Comparison of ENCODE assay signal across 14 cellular contexts in the genomic region with DNA sequence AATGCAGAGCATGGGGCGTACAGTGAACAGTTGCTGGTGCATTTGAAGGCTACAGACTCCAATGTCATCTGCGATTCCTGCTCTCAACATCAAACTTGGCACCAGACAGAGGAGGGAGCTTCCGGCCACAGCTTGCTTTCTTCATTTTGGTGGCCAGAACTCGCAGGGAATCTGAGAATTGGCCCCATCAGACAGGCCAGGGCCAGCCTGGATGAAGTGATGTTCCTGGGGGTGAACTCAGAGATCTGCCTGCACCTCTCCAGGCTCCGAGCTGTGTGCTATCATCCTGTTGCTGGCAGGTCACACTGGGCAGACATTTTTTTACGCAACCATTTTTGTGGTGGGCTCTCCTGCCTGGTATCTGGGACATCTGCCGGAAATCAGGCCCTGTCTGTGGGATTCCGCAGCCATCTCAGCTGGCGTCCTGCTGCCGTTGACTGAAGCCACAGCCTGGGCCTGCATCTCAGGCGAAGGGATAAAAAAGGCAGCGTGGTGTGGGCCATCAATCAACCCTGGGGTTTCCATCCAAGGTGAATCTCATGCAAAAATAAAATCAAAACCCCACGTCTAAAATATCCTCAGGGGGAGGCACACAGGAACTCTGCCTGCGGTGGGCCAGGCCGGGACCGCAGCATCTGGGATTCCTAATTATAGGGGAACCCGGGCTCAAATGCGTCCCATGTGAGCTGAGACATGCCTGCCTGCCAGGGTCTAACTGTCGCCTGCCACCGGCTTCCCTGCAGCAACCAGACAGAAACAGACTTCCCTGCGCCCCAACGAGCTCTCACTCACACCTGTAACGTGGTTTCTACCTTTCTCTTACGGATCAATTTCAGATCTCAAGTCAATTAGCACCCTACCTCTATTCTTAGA.
"Had no signal": no experiment of that assay in that cellular context is flagged by ENCODE, and none has a peak within 500 bp of the region (broad histone marks: within the 10 kb centered on the region; RNA-seq: fewer than 3 reads in every experiment).

No MANE protein-coding gene starts in this region.

- ATAC-seq: activated CD8-positive, alpha-beta T cell treated with anti-CD3 and anti-CD28 coated beads, Interleukin-2, amount 10 ng/mL, durations not matched to agents 7 days and 5 days had no signal

- H3K27ac ChIP-seq: sigmoid colon had no signal

- H3K4me3 Mint-ChIP-seq: activated CD8-positive, alpha-beta T cell treated with anti-CD3 and anti-CD28 coated beads, Interleukin-2, amount 10 ng/mL, durations not matched to agents 7 days and 5 days; activated naive CD4-positive, alpha-beta T cell treated with anti-CD3 and anti-CD28 coated beads for 36 hours; activated T-helper 1 cell treated with anti-CD3 and anti-CD28 coated beads, Interleukin-12 subunit alpha, Interleukin-12 subunit beta, Interleukin-2, Interleukin-4 antibody, amounts not matched to agents 30 ng/mL and 10 ng/mL and 1 ng/mL, durations not matched to agents 14 hours and 24 hours and 36 hours; nephron progenitor cell; stimulated activated naive CD8-positive, alpha-beta T cell treated with anti-CD3 and anti-CD28 coated beads, Interleukin-15, Interleukin-2, amounts not matched to agents 100 ng/mL and 50 ng/mL, for 24 hours had no signal

- H3K36me3 ChIP-seq: sigmoid colon had no signal

- H3K9me3 Mint-ChIP-seq: activated naive CD4-positive, alpha-beta T cell treated with anti-CD3 and anti-CD28 coated beads for 36 hours; activated T-helper 1 cell treated with anti-CD3 and anti-CD28 coated beads, Interleukin-12 subunit alpha, Interleukin-12 subunit beta, Interleukin-2, Interleukin-4 antibody, amounts not matched to agents 30 ng/mL and 10 ng/mL and 1 ng/mL, durations not matched to agents 14 hours and 24 hours and 36 hours; nephron progenitor cell; stimulated activated naive CD8-positive, alpha-beta T cell treated with anti-CD3 and anti-CD28 coated beads, Interleukin-15, Interleukin-2, amounts not matched to agents 100 ng/mL and 50 ng/mL, for 24 hours had no signal

- H3K27ac Mint-ChIP-seq: activated CD8-positive, alpha-beta T cell treated with anti-CD3 and anti-CD28 coated beads, Interleukin-2, amount 10 ng/mL, durations not matched to agents 7 days and 5 days; activated naive CD4-positive, alpha-beta T cell treated with anti-CD3 and anti-CD28 coated beads for 36 hours; activated T-helper 1 cell treated with anti-CD3 and anti-CD28 coated beads, Interleukin-12 subunit alpha, Interleukin-12 subunit beta, Interleukin-2, Interleukin-4 antibody, amounts not matched to agents 30 ng/mL and 10 ng/mL and 1 ng/mL, durations not matched to agents 14 hours and 24 hours and 36 hours; stimulated activated naive CD8-positive, alpha-beta T cell treated with anti-CD3 and anti-CD28 coated beads, Interleukin-15, Interleukin-2, amounts not matched to agents 100 ng/mL and 50 ng/mL, for 24 hours had no signal

- H3K4me3 ChIP-seq: sigmoid colon had no signal

- DNase-seq: activated CD4-positive, alpha-beta T cell treated with anti-CD3 and anti-CD28 coated beads for 4 hours; activated CD8-positive, alpha-beta memory T cell treated with anti-CD3 and anti-CD28 coated beads, Interleukin-2, amount 50 U/mL, for 48 hours; activated CD8-positive, alpha-beta T cell treated with anti-CD3 and anti-CD28 coated beads, Interleukin-2, amount 10 ng/mL, durations not matched to agents 7 days and 5 days; activated naive CD4-positive, alpha-beta T cell treated with anti-CD3 and anti-CD28 coated beads for 36 hours; cortex of kidney; effector memory CD4-positive, alpha-beta T cell; hypothalamus; kidney glomerular epithelial cell; nephron progenitor cell; sigmoid colon; stimulated activated CD4-positive, alpha-beta T cell treated with anti-CD3 and anti-CD28 coated beads, Interleukin-12 subunit alpha, Interleukin-12 subunit beta, amount 100 ng/mL, for 4 hours; stimulated activated CD4-positive, alpha-beta T cell treated with anti-CD3 and anti-CD28 coated beads, Interleukin-2, amount 100 ng/mL, for 48 hours had no signal

- H3K27me3 ChIP-seq: sigmoid colon had no signal

- H3K9me3 ChIP-seq: sigmoid colon had no signal
